Comparison of ENCODE assay signal across 1 cellular context in the genomic region with DNA sequence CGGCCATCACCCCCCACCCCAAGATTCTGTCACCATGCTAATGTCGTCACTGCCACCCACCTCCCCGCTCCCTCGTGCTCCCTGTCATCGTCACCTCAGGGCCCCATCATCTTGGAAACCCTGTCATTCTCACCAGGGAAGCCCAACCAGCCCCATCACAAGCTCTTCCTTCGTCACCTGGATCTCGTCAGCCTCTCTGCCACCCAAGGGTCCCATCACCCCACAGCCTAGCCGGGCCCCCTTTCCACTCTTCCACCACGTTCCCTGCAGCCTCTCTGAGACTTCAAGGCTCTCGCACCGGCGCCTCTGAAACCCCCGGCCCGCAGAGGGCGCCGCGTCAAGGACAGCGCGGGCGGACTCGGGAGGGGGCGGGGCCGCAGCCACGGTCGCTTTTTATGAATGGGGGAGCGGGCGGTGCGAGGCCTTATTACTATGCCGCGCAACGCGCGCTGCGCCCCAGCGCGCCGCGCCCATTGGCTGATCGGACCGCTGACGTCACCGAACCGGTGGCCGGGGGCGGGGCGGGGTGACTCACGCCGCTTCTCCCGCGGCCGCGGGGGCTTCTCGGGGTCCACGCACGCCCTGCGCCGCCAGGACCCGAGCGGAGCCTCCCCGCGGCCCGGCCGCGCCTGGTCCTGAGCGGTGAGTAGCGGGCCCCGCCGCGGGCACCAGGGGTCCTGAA.
A peak's percentile ranks its signal among the peaks of the same experiment; 100 is the strongest.
TF ChIP-seq lines count a peak whose summit lies in the region.

A gene with protein sequence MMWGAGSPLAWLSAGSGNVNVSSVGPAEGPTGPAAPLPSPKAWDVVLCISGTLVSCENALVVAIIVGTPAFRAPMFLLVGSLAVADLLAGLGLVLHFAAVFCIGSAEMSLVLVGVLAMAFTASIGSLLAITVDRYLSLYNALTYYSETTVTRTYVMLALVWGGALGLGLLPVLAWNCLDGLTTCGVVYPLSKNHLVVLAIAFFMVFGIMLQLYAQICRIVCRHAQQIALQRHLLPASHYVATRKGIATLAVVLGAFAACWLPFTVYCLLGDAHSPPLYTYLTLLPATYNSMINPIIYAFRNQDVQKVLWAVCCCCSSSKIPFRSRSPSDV (plus strand): TSS at position 527 of the 682 bp plus-strand sequence. CDS start 1,177 bp downstream, outside the sequence.

TF ChIP-seq in HepG2, 621 proteins besides CTCF, POLR2A, EP300 and RAD21 (continued from another document and continues in another):
- TF ChIP-seq, protein P1, sequence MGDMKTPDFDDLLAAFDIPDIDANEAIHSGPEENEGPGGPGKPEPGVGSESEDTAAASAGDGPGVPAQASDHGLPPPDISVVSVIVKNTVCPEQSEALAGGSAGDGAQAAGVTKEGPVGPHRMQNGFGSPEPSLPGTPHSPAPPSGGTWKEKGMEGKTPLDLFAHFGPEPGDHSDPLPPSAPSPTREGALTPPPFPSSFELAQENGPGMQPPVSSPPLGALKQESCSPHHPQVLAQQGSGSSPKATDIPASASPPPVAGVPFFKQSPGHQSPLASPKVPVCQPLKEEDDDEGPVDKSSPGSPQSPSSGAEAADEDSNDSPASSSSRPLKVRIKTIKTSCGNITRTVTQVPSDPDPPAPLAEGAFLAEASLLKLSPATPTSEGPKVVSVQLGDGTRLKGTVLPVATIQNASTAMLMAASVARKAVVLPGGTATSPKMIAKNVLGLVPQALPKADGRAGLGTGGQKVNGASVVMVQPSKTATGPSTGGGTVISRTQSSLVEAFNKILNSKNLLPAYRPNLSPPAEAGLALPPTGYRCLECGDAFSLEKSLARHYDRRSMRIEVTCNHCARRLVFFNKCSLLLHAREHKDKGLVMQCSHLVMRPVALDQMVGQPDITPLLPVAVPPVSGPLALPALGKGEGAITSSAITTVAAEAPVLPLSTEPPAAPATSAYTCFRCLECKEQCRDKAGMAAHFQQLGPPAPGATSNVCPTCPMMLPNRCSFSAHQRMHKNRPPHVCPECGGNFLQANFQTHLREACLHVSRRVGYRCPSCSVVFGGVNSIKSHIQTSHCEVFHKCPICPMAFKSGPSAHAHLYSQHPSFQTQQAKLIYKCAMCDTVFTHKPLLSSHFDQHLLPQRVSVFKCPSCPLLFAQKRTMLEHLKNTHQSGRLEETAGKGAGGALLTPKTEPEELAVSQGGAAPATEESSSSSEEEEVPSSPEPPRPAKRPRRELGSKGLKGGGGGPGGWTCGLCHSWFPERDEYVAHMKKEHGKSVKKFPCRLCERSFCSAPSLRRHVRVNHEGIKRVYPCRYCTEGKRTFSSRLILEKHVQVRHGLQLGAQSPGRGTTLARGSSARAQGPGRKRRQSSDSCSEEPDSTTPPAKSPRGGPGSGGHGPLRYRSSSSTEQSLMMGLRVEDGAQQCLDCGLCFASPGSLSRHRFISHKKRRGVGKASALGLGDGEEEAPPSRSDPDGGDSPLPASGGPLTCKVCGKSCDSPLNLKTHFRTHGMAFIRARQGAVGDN (CRISPR knock-in tag; IDR thresholded peaks at IDR 0.05): peak; percentile 84
- TF ChIP-seq MAZ (IDR thresholded peaks at IDR 0.05; ENCODE audit: borderline replicate concordance, low read depth, low read length) (peak; percentile 30; the same call in 1 of the 2 replicates), MAZ (CRISPR knock-in tag; IDR thresholded peaks at IDR 0.05; ENCODE audit: low read depth) (peak; percentile 32; the same call in 1 of the 2 replicates), ZFX (CRISPR knock-in tag; IDR thresholded peaks at IDR 0.05; ENCODE audit: low read depth) (peak; percentile 68), SAP130 (CRISPR knock-in tag; IDR thresholded peaks at IDR 0.05; ENCODE audit: low read depth) (peak; percentile 71), MAFG (CRISPR knock-in tag; IDR thresholded peaks at IDR 0.05) (no peak), ZBTB7A (CRISPR knock-in tag; IDR thresholded peaks at IDR 0.05) (0 out of 2 replicates have a peak, but pooled peaks have one; percentile 14), SMYD3 (CRISPR knock-in tag; IDR thresholded peaks at IDR 0.05) (no peak), ZNF841 (CRISPR knock-in tag; IDR thresholded peaks at IDR 0.05; ENCODE audit: borderline replicate concordance) (no peak), RBFOX2 (IDR thresholded peaks at IDR 0.05; ENCODE audit: low read depth, low read length) (peak; percentile 42; the same call in 1 of the 2 replicates), PITX1 (CRISPR knock-in tag; IDR thresholded peaks at IDR 0.05) (no peak), FOSL2 (CRISPR knock-in tag; IDR thresholded peaks at IDR 0.05) (peak; percentile 82), NR2F6 (IDR thresholded peaks at IDR 0.05) (no peak), NR2F6 (CRISPR knock-in tag; IDR thresholded peaks at IDR 0.05) (0 out of 2 replicates have a peak, but pooled peaks have one; percentile 10), MEF2D (CRISPR knock-in tag; IDR thresholded peaks at IDR 0.05) (no peak), MEIS2 (CRISPR knock-in tag; IDR thresholded peaks at IDR 0.05) (no peak), SNRNP70 (IDR thresholded peaks at IDR 0.05; ENCODE audit: low read depth, low read length) (no peak), ASH2L (IDR thresholded peaks at IDR 0.05; ENCODE audit: insufficient read length, low read depth, low read length) (peak; percentile 20), RORA (CRISPR knock-in tag; IDR thresholded peaks at IDR 0.05) (no peak), TBX3 (IDR thresholded peaks at IDR 0.05; ENCODE audit: borderline replicate concordance) (no peak)
- TF ChIP-seq, protein P2, sequence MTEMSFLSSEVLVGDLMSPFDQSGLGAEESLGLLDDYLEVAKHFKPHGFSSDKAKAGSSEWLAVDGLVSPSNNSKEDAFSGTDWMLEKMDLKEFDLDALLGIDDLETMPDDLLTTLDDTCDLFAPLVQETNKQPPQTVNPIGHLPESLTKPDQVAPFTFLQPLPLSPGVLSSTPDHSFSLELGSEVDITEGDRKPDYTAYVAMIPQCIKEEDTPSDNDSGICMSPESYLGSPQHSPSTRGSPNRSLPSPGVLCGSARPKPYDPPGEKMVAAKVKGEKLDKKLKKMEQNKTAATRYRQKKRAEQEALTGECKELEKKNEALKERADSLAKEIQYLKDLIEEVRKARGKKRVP (CRISPR knock-in tag; IDR thresholded peaks at IDR 0.05): no peak
- TF ChIP-seq, protein P3, sequence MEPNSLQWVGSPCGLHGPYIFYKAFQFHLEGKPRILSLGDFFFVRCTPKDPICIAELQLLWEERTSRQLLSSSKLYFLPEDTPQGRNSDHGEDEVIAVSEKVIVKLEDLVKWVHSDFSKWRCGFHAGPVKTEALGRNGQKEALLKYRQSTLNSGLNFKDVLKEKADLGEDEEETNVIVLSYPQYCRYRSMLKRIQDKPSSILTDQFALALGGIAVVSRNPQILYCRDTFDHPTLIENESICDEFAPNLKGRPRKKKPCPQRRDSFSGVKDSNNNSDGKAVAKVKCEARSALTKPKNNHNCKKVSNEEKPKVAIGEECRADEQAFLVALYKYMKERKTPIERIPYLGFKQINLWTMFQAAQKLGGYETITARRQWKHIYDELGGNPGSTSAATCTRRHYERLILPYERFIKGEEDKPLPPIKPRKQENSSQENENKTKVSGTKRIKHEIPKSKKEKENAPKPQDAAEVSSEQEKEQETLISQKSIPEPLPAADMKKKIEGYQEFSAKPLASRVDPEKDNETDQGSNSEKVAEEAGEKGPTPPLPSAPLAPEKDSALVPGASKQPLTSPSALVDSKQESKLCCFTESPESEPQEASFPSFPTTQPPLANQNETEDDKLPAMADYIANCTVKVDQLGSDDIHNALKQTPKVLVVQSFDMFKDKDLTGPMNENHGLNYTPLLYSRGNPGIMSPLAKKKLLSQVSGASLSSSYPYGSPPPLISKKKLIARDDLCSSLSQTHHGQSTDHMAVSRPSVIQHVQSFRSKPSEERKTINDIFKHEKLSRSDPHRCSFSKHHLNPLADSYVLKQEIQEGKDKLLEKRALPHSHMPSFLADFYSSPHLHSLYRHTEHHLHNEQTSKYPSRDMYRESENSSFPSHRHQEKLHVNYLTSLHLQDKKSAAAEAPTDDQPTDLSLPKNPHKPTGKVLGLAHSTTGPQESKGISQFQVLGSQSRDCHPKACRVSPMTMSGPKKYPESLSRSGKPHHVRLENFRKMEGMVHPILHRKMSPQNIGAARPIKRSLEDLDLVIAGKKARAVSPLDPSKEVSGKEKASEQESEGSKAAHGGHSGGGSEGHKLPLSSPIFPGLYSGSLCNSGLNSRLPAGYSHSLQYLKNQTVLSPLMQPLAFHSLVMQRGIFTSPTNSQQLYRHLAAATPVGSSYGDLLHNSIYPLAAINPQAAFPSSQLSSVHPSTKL (CRISPR knock-in tag; IDR thresholded peaks at IDR 0.05): peak; percentile 51
- TF ChIP-seq, protein P4, sequence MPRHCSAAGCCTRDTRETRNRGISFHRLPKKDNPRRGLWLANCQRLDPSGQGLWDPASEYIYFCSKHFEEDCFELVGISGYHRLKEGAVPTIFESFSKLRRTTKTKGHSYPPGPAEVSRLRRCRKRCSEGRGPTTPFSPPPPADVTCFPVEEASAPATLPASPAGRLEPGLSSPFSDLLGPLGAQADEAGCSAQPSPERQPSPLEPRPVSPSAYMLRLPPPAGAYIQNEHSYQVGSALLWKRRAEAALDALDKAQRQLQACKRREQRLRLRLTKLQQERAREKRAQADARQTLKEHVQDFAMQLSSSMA (CRISPR knock-in tag; IDR thresholded peaks at IDR 0.05): 0 out of 2 replicates have a peak, but pooled peaks have one; percentile 57
- TF ChIP-seq, protein P5, sequence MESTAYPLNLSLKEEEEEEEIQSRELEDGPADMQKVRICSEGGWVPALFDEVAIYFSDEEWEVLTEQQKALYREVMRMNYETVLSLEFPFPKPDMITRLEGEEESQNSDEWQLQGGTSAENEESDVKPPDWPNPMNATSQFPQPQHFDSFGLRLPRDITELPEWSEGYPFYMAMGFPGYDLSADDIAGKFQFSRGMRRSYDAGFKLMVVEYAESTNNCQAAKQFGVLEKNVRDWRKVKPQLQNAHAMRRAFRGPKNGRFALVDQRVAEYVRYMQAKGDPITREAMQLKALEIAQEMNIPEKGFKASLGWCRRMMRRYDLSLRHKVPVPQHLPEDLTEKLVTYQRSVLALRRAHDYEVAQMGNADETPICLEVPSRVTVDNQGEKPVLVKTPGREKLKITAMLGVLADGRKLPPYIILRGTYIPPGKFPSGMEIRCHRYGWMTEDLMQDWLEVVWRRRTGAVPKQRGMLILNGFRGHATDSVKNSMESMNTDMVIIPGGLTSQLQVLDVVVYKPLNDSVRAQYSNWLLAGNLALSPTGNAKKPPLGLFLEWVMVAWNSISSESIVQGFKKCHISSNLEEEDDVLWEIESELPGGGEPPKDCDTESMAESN (CRISPR knock-in tag; conservative IDR thresholded peaks at IDR 0.05): peak; percentile 79
- TF ChIP-seq, protein P6, sequence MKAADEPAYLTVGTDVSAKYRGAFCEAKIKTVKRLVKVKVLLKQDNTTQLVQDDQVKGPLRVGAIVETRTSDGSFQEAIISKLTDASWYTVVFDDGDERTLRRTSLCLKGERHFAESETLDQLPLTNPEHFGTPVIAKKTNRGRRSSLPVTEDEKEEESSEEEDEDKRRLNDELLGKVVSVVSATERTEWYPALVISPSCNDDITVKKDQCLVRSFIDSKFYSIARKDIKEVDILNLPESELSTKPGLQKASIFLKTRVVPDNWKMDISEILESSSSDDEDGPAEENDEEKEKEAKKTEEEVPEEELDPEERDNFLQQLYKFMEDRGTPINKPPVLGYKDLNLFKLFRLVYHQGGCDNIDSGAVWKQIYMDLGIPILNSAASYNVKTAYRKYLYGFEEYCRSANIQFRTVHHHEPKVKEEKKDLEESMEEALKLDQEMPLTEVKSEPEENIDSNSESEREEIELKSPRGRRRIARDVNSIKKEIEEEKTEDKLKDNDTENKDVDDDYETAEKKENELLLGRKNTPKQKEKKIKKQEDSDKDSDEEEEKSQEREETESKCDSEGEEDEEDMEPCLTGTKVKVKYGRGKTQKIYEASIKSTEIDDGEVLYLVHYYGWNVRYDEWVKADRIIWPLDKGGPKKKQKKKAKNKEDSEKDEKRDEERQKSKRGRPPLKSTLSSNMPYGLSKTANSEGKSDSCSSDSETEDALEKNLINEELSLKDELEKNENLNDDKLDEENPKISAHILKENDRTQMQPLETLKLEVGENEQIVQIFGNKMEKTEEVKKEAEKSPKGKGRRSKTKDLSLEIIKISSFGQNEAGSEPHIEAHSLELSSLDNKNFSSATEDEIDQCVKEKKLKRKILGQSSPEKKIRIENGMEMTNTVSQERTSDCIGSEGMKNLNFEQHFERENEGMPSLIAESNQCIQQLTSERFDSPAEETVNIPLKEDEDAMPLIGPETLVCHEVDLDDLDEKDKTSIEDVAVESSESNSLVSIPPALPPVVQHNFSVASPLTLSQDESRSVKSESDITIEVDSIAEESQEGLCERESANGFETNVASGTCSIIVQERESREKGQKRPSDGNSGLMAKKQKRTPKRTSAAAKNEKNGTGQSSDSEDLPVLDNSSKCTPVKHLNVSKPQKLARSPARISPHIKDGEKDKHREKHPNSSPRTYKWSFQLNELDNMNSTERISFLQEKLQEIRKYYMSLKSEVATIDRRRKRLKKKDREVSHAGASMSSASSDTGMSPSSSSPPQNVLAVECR (CRISPR knock-in tag; IDR thresholded peaks at IDR 0.05; ENCODE audit: borderline replicate concordance): peak; percentile 57; the same call in 1 of the 2 replicates
- TF ChIP-seq, protein P7, sequence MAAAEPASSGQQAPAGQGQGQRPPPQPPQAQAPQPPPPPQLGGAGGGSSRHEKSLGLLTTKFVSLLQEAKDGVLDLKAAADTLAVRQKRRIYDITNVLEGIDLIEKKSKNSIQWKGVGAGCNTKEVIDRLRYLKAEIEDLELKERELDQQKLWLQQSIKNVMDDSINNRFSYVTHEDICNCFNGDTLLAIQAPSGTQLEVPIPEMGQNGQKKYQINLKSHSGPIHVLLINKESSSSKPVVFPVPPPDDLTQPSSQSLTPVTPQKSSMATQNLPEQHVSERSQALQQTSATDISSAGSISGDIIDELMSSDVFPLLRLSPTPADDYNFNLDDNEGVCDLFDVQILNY (CRISPR knock-in tag; conservative IDR thresholded peaks at IDR 0.05): peak; percentile 48; the same call in 1 of the 2 replicates
- TF ChIP-seq, protein P8, sequence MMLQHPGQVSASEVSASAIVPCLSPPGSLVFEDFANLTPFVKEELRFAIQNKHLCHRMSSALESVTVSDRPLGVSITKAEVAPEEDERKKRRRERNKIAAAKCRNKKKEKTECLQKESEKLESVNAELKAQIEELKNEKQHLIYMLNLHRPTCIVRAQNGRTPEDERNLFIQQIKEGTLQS (CRISPR knock-in tag; IDR thresholded peaks at IDR 0.05): peak; percentile 41; the same call in 1 of the 2 replicates
- TF ChIP-seq, protein P9, sequence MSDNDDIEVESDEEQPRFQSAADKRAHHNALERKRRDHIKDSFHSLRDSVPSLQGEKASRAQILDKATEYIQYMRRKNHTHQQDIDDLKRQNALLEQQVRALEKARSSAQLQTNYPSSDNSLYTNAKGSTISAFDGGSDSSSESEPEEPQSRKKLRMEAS (IDR thresholded peaks at IDR 0.05): peak; percentile 33; the same call in 1 of the 2 replicates
